In the genomic region with DNA sequence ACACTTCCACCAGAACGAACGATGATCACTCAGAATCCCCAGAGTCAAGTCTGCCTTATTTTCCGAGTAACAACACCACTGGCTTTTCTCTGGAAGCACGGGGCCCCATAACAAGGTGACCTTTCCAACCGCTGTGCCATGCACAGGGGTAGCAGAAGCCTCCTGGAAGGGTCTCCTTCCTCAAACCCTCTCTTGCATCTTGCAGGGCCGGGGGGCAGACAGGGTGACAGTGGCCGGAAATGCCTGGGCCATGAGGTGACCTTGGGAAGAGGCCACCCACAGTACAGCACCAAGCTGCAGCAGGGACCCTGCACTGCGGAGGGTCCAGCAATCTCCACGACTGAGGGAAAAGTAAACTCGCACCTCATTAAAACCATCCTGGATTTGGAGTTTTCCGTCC, we compare ENCODE assay signal across 25 cellular contexts.
"Had no signal": no experiment of that assay in that cellular context is flagged by ENCODE, and none has a peak within 500 bp of the region (broad histone marks: within the 10 kb centered on the region; RNA-seq: fewer than 3 reads in every experiment).

No MANE protein-coding gene starts in this region.

- H3K4me3 ChIP-seq: dorsolateral prefrontal cortex, gastroesophageal sphincter, heart left ventricle, hepatocyte, ovary, testis, tibial artery had no signal

- H3K4me1 ChIP-seq: gastroesophageal sphincter, testis had no signal

- H3K27ac Mint-ChIP-seq: naive thymus-derived CD4-positive, alpha-beta T cell; nephron; stimulated activated effector memory CD8-positive, alpha-beta T cell treated with anti-CD3 and anti-CD28 coated beads, Interleukin-12 subunit alpha, Interleukin-12 subunit beta, amount 100 ng/mL, for 72 hours; type B pancreatic cell had no signal

- H3K4me3 Mint-ChIP-seq: naive thymus-derived CD4-positive, alpha-beta T cell; nephron; stimulated activated effector memory CD8-positive, alpha-beta T cell treated with anti-CD3 and anti-CD28 coated beads, Interleukin-12 subunit alpha, Interleukin-12 subunit beta, amount 100 ng/mL, for 72 hours; type B pancreatic cell had no signal

- H3K27ac ChIP-seq: dorsolateral prefrontal cortex, epithelial cell of prostate, foreskin keratinocyte, gastroesophageal sphincter, heart left ventricle, hepatocyte, ovary, testis, tibial artery had no signal

- H3K27me3 ChIP-seq: dorsolateral prefrontal cortex, foreskin keratinocyte, gastroesophageal sphincter, hepatocyte, ovary, testis, tibial artery had no signal

- ATAC-seq: esophagus mucosa; foreskin keratinocyte; gastroesophageal sphincter; left lobe of liver; naive thymus-derived CD4-positive, alpha-beta T cell had no signal

- H3K4me1 Mint-ChIP-seq: naive thymus-derived CD4-positive, alpha-beta T cell; stimulated activated effector memory CD8-positive, alpha-beta T cell treated with anti-CD3 and anti-CD28 coated beads, Interleukin-12 subunit alpha, Interleukin-12 subunit beta, amount 100 ng/mL, for 72 hours had no signal

- H3K9me3 ChIP-seq: gastroesophageal sphincter, heart left ventricle, ovary, testis, tibial artery had no signal

- H3K36me3 Mint-ChIP-seq: naive thymus-derived CD4-positive, alpha-beta T cell; stimulated activated effector memory CD8-positive, alpha-beta T cell treated with anti-CD3 and anti-CD28 coated beads, Interleukin-12 subunit alpha, Interleukin-12 subunit beta, amount 100 ng/mL, for 72 hours had no signal

- H3K27me3 Mint-ChIP-seq: type B pancreatic cell had no signal

- DNase-seq: dorsolateral prefrontal cortex; effector CD4-positive, alpha-beta T cell; foreskin keratinocyte; heart left ventricle; kidney; mesenchymal stem cell; midbrain; naive thymus-derived CD4-positive, alpha-beta T cell; nucleus accumbens; retina; stimulated activated CD4-positive, alpha-beta T cell treated with anti-CD3 and anti-CD28 coated beads, Interleukin-2, amount 100 ng/mL, for 24 hours; stimulated activated CD4-positive, alpha-beta T cell treated with anti-CD3 and anti-CD28 coated beads, Interleukin-4, amount 100 ng/mL, for 24 hours; stimulated activated naive CD4-positive, alpha-beta T cell treated with Interleukin-2 at 50 U/mL for 16 hours; substantia nigra; testis; tibial artery had no signal

- H3K9me3 Mint-ChIP-seq: naive thymus-derived CD4-positive, alpha-beta T cell; stimulated activated effector memory CD8-positive, alpha-beta T cell treated with anti-CD3 and anti-CD28 coated beads, Interleukin-12 subunit alpha, Interleukin-12 subunit beta, amount 100 ng/mL, for 72 hours; type B pancreatic cell had no signal

- H3K36me3 ChIP-seq: ovary had no signal
